Comparison of ENCODE assay signal across 22 cellular contexts in the genomic region with DNA sequence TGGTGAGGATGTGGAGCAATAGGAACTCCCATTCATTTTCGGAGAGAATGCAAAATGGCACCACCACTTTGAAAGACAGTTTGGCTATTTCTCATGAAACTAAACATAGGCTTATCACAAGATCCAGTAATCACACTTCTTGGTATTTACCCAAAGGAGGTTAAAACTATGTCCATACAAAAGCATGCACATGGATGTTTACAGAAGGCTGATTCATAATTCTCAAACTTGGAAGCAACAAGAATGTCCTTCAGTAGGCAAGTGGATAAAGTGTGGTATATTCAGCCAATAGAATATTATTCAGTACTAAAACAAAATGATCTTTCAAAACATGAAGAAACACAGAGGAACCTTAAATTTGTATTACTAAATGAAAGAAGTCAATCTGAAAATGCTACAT.
DNase-seq lines count a peak whose midpoint lies in the region; ATAC-seq, FAIRE-seq and TF ChIP-seq lines count a peak whose summit lies in the region.
"Had no signal": no experiment of that assay in that cellular context is flagged by ENCODE, and none has a peak within 500 bp of the region (broad histone marks: within the 10 kb centered on the region; RNA-seq: fewer than 3 reads in every experiment).

No MANE protein-coding gene starts in this region.

- peak overlapping the region; percentile 59; the same call in 1 of the 2 replicates for H2BK120ac ChIP-seq in IMR-90 (ENCODE audit: low read depth, low read length)

- no peak overlapping the region for H2AFZ ChIP-seq in IMR-90 (replicated peaks; ENCODE audit: low read length, poor library complexity)
- H2AFZ ChIP-seq: PC-9 had no signal

- DNase-seq in IMR-90 (peak; percentile 86), astrocyte of the spinal cord (ENCODE audit: low read depth, low spot score) (peak; percentile 27), fibroblast of mammary gland (ENCODE audit: low read depth) (peak; percentile 29), non-pigmented ciliary epithelial cell (ENCODE audit: low read depth) (peak; percentile 54), GM12892 (ENCODE audit: insufficient read length) (no peak), KBM-7 (no peak), HPDE6-E6E7 (ENCODE audit: extremely low spot score) (no peak)
- DNase-seq: BE2C; CD4-positive, CD25-positive, alpha-beta regulatory T cell; COR-L47; DMS153; H7; MV-4-11; NCI-H1417; NCI-H187 treated with DMSO at 0.1 percent for 48 hours; NCI-H226; NCI-H524; PC-9 had no signal

- no peaks in the 10 kb centered on the region for H3K36me3 ChIP-seq in IMR-90 (ENCODE audit: control insufficient read depth, insufficient read depth, low read length)
- H3K36me3 ChIP-seq: BE2C had no signal

- no TSS peak for BruUV-seq in IMR-90 (replicated peaks; lab: Mats Ljungman, UMichigan)

- no peaks in the 10 kb centered on the region for H4K20me1 ChIP-seq in IMR-90 (ENCODE audit: insufficient read depth, low read length)

- H2BK15ac ChIP-seq in IMR-90 (ENCODE audit: low read depth, low read length): no peak overlapping the region

- no peak overlapping the region for H2AK9ac ChIP-seq in IMR-90 (replicated peaks; ENCODE audit: low read depth, low read length, poor library complexity)

- intact Hi-C loops in IMR-90 (cut with micrococcal nuclease): loop anchor here (10.0 kb wide), 1 partner anchor 268 kb away; no protein-coding TSS in a partner anchor

- H3K4me1 ChIP-seq in IMR-90 (ENCODE audit: control insufficient read depth, insufficient read depth, low read length): no peaks in the 10 kb centered on the region; the same call in 1 of the 2 replicates
- H3K4me1 ChIP-seq: BE2C had no signal

- no peak for TF ChIP-seq RAD21 in IMR-90 (IDR thresholded peaks at IDR 0.05; ENCODE audit: low read length)

- no peak overlapping the region for H3K4me2 ChIP-seq in IMR-90 (ENCODE audit: low read depth, low read length)
- H3K4me2 ChIP-seq: PC-9 had no signal

- FAIRE-seq in GM12892 (lab: Jason Lieb, UNC): no peak
- FAIRE-seq: GM12891, GM18507 had no signal

- 0 out of 2 replicates have a peak overlapping the region, but pooled peaks have one; percentile 25 for H2BK20ac ChIP-seq in IMR-90 (ENCODE audit: low read depth, low read length)

- no peak overlapping the region for H4K91ac ChIP-seq in IMR-90 (ENCODE audit: insufficient read depth, low read depth, low read length)

- CTCF ChIA-PET in IMR-90 (lab: Yijun Ruan, JAX): no interaction called here

- peaks cover 5% of the 10 kb centered on the region for H3K9me3 ChIP-seq in IMR-90 (ENCODE audit: control insufficient read depth, insufficient read depth, low read length)
- H3K9me3 ChIP-seq: BE2C had no signal

- H2AK5ac ChIP-seq in IMR-90 (ENCODE audit: low read depth, low read length): no peak overlapping the region

- H3K9me1 ChIP-seq in IMR-90 (ENCODE audit: insufficient read depth, low read length): no peaks in the 10 kb centered on the region; the same call in 1 of the 2 replicates

- TF ChIP-seq POLR2A in IMR-90 (IDR thresholded peaks at IDR 0.05; ENCODE audit: low read depth, low read length) (no peak), GM12892 (IDR thresholded peaks at IDR 0.05; ENCODE audit: low read depth, low read length) (no peak)

- ATAC-seq in IMR-90 (ENCODE audit: low read depth): peak; percentile 91
- ATAC-seq in GM19023 (IDR thresholded peaks at IDR 0.05; ENCODE audit: unreplicated experiment): no peak

- H3K18ac ChIP-seq in IMR-90 (ENCODE audit: low read depth, low read length): peak overlapping the region; percentile 61; the same call in 1 of the 2 replicates

- H3K4me3 ChIP-seq in IMR-90 (ENCODE audit: insufficient read depth, low read depth, low read length): no peak overlapping the region
- H3K4me3 ChIP-seq in astrocyte of the spinal cord (ENCODE audit: low read depth, low read length): no peak overlapping the region
- no peak overlapping the region for H3K4me3 ChIP-seq in fibroblast of mammary gland (ENCODE audit: control insufficient read depth, low read depth, low read length)
- H3K4me3 ChIP-seq: PC-9 had no signal

- no peak for TF ChIP-seq CTCF in IMR-90 (conservative IDR thresholded peaks at IDR 0.05; ENCODE audit: low read depth, low read length)
- no peak for TF ChIP-seq CTCF in astrocyte of the spinal cord (IDR thresholded peaks at IDR 0.05; ENCODE audit: low read depth, low read length)
- no peak for TF ChIP-seq CTCF in fibroblast of mammary gland (conservative IDR thresholded peaks at IDR 0.05; ENCODE audit: control insufficient read depth, insufficient read depth, low read depth, low read length)

- H2BK5ac ChIP-seq in IMR-90 (ENCODE audit: low read depth, low read length, poor library complexity, severe bottlenecking): peak overlapping the region; percentile 89

- no peak overlapping the region for H3K23ac ChIP-seq in IMR-90 (ENCODE audit: low read depth, low read length)

- in situ Hi-C loops in IMR-90 (cut with MboI; ENCODE audit: low sequenced_read_pairs): no loop called here
- in situ Hi-C loops in astrocyte of the spinal cord (cut with HindIII; ENCODE audit: low sequenced_read_pairs): no loop called here
- in situ Hi-C loops in KBM-7 (cut with MboI; ENCODE audit: low pct_unique_long_range_greater_than_20kb, low sequenced_read_pairs): no loop called here

- no peak overlapping the region for H3K14ac ChIP-seq in IMR-90 (replicated peaks; ENCODE audit: low read depth, low read length)

- dilution Hi-C loops in IMR-90 (cut with HindIII; ENCODE audit: low sequenced_read_pairs, unreplicated experiment): no loop called here

- H4K8ac ChIP-seq in IMR-90 (ENCODE audit: low read depth in 2 of 2, low read length in 2 of 2): peak overlapping the region in 1 of 2 experiments; percentile 31; a peak in 1 of 4 replicates

- WGBS in IMR-90 (ENCODE audit: extremely low coverage in 2 of 2, insufficient read length in 1 of 2), 2 experiments: no CpG with 5 or more reads among the region's 1 CpG

- H4K5ac ChIP-seq in IMR-90 (ENCODE audit: low read depth, low read length): no peak overlapping the region

- no peak overlapping the region for H3K56ac ChIP-seq in IMR-90 (ENCODE audit: extremely low read depth, insufficient read depth, low read length)

- H3K79me1 ChIP-seq in IMR-90 (ENCODE audit: low read depth in 1 of 2, low read length in 2 of 2): no peaks in the 10 kb centered on the region

- no peak overlapping the region for H3K27ac ChIP-seq in IMR-90 (ENCODE audit: insufficient read depth, low read length)
- H3K27ac ChIP-seq: PC-9, RWPE1 had no signal

- POLR2A ChIA-PET in IMR-90 (lab: Charles Lee; ENCODE audit: unreplicated experiment): no interaction called here

- H3K9ac ChIP-seq in IMR-90 (ENCODE audit: low read depth, low read length): no peak overlapping the region

- H3K4ac ChIP-seq in IMR-90 (ENCODE audit: low read depth, low read length): no peak overlapping the region

- H3K27me3 ChIP-seq in IMR-90 (ENCODE audit: control insufficient read depth, insufficient read depth, low read length): no peaks in the 10 kb centered on the region
- H3K27me3 ChIP-seq: BE2C had no signal

TF ChIP-seq in IMR-90, 13 proteins besides CTCF, POLR2A, EP300 and RAD21:
- TF ChIP-seq, protein P1, sequence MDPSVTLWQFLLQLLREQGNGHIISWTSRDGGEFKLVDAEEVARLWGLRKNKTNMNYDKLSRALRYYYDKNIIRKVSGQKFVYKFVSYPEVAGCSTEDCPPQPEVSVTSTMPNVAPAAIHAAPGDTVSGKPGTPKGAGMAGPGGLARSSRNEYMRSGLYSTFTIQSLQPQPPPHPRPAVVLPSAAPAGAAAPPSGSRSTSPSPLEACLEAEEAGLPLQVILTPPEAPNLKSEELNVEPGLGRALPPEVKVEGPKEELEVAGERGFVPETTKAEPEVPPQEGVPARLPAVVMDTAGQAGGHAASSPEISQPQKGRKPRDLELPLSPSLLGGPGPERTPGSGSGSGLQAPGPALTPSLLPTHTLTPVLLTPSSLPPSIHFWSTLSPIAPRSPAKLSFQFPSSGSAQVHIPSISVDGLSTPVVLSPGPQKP (IDR thresholded peaks at IDR 0.05; ENCODE audit: borderline replicate concordance, low read depth, low read length): no peak
- TF ChIP-seq BHLHE40 (IDR thresholded peaks at IDR 0.05; ENCODE audit: low read depth, low read length): peak; percentile 52
- TF ChIP-seq FOS (IDR thresholded peaks at IDR 0.05; ENCODE audit: low read depth, low read length): 0 out of 2 replicates have a peak, but pooled peaks have one; percentile 6

Comparison
In these comparisons a context has a peak if more than half of its experiments do, and no peak if none do; other contexts are left out.
1. DNase-seq: peak in IMR-90 (single experiment), astrocyte of the spinal cord (single experiment), fibroblast of mammary gland (single experiment) and non-pigmented ciliary epithelial cell (single experiment); none in GM12892 (single experiment), KBM-7 (single experiment) and HPDE6-E6E7 (single experiment).